ENCODE assay signal across 11 cellular contexts in genomic region chr7:88396295-88396947, GRCh38.
A peak's percentile ranks its signal among the peaks of the same experiment; 100 is the strongest.
DNase-seq lines count a peak whose midpoint lies in the region; ATAC-seq and TF ChIP-seq lines count a peak whose summit lies in the region.
"Had no signal": no experiment of that assay in that cellular context is flagged by ENCODE, and none has a peak within 500 bp of the region (broad histone marks: within the 10 kb centered on the region; RNA-seq: fewer than 3 reads in every experiment).

No MANE protein-coding gene starts in this region.

- H3K36me3 Mint-ChIP-seq in natural killer cell treated with Interleukin-12 subunit alpha and Interleukin-12 subunit beta and Interleukin-15 and Interleukin-18, amount 100 ng/mL, for 72 hours = no peaks in the 10 kb centered on the region
- H3K36me3 Mint-ChIP-seq in natural killer cell = no peaks in the 10 kb centered on the region

- peaks cover 3 to 10% of the 10 kb centered on the region in 2 donors for H3K4me1 Mint-ChIP-seq in natural killer cell treated with Interleukin-12 subunit alpha and Interleukin-12 subunit beta and Interleukin-15 and Interleukin-18, amount 100 ng/mL, for 72 hours (ENCODE audit: low read depth in 2 of 2)
- no peaks in the 10 kb centered on the region for H3K4me1 Mint-ChIP-seq in natural killer cell
- H3K4me1 Mint-ChIP-seq in stimulated activated naive CD8-positive, alpha-beta T cell treated with anti-CD3 and anti-CD28 coated beads, Interleukin-15, amount 100 ng/mL, for 72 hours = peaks cover 23% of the 10 kb centered on the region

- ATAC-seq in natural killer cell treated with Interleukin-12 subunit alpha and Interleukin-12 subunit beta and Interleukin-15 and Interleukin-18, amount 100 ng/mL, for 72 hours = no peak
- no peak for ATAC-seq in natural killer cell
- peak; percentile 72 for ATAC-seq in HG02623 (IDR thresholded peaks at IDR 0.05; ENCODE audit: unreplicated experiment)
- peak; percentile 82 for ATAC-seq in HG03460 (IDR thresholded peaks at IDR 0.05; ENCODE audit: unreplicated experiment)
- peak; percentile 57 for ATAC-seq in stimulated activated naive CD8-positive, alpha-beta T cell treated with anti-CD3 and anti-CD28 coated beads, Interleukin-15, amount 100 ng/mL, for 72 hours

- intact Hi-C loops in natural killer cell (cut with micrococcal nuclease) = no loop called here

- no peak overlapping the region for H3K4me3 ChIP-seq in Peyer's patch

- no peak overlapping the region for H3K27ac ChIP-seq in Peyer's patch
- H3K27ac ChIP-seq: parathyroid adenoma had no signal

- TF ChIP-seq CTCF in natural killer cell (IDR thresholded peaks at IDR 0.05) (no peak), Peyer's patch (IDR thresholded peaks at IDR 0.05) (no peak)

- no peak for DNase-seq in natural killer cell treated with Interleukin-12 subunit alpha and Interleukin-12 subunit beta and Interleukin-15 and Interleukin-18, amount 100 ng/mL, for 72 hours (ENCODE audit: low spot score)
- DNase-seq in natural killer cell (no peak), Peyer's patch (no peak), GM19238 (ENCODE audit: insufficient read length, low spot score) (no peak)
- DNase-seq in stimulated activated naive CD8-positive, alpha-beta T cell treated with anti-CD3 and anti-CD28 coated beads, Interleukin-15, amount 100 ng/mL, for 72 hours = no peak
- DNase-seq in stimulated activated CD4-positive, alpha-beta T cell treated with anti-CD3 and anti-CD28 coated beads, Interleukin-15, amount 100 ng/mL, for 24 hours = no peak
- DNase-seq: activated CD4-positive, alpha-beta T cell treated with anti-CD3 and anti-CD28 coated beads, Interleukin-2, amount 50 U/mL, for 4 hours; NCI-H2081 had no signal

- no peaks in the 10 kb centered on the region for H3K9me3 Mint-ChIP-seq in natural killer cell treated with Interleukin-12 subunit alpha and Interleukin-12 subunit beta and Interleukin-15 and Interleukin-18, amount 100 ng/mL, for 72 hours
- no peaks in the 10 kb centered on the region for H3K9me3 Mint-ChIP-seq in natural killer cell
- H3K9me3 Mint-ChIP-seq in stimulated activated naive CD8-positive, alpha-beta T cell treated with anti-CD3 and anti-CD28 coated beads, Interleukin-15, amount 100 ng/mL, for 72 hours = no peaks in the 10 kb centered on the region

- no peak for TF ChIP-seq POLR2A in Peyer's patch (IDR thresholded peaks at IDR 0.05)

- H3K27ac Mint-ChIP-seq in natural killer cell treated with Interleukin-12 subunit alpha and Interleukin-12 subunit beta and Interleukin-15 and Interleukin-18, amount 100 ng/mL, for 72 hours = peak overlapping the region; percentile 2 to 6
- H3K27ac Mint-ChIP-seq in natural killer cell = no peak overlapping the region
- peak overlapping the region; percentile 64 to 79 for H3K27ac Mint-ChIP-seq in stimulated activated naive CD8-positive, alpha-beta T cell treated with anti-CD3 and anti-CD28 coated beads, Interleukin-15, amount 100 ng/mL, for 72 hours

- no peaks in the 10 kb centered on the region for H3K4me1 ChIP-seq in Peyer's patch
- H3K4me1 ChIP-seq: parathyroid adenoma had no signal

- H3K27me3 ChIP-seq in Peyer's patch = no peaks in the 10 kb centered on the region

- no peak overlapping the region for H3K4me3 Mint-ChIP-seq in natural killer cell treated with Interleukin-12 subunit alpha and Interleukin-12 subunit beta and Interleukin-15 and Interleukin-18, amount 100 ng/mL, for 72 hours
- no peak overlapping the region for H3K4me3 Mint-ChIP-seq in natural killer cell
- H3K4me3 Mint-ChIP-seq in stimulated activated naive CD8-positive, alpha-beta T cell treated with anti-CD3 and anti-CD28 coated beads, Interleukin-15, amount 100 ng/mL, for 72 hours = peak overlapping the region in 1 of 2 donors; percentile 61

- H3K9me3 ChIP-seq in Peyer's patch = no peaks in the 10 kb centered on the region

- H3K27me3 Mint-ChIP-seq in natural killer cell treated with Interleukin-12 subunit alpha and Interleukin-12 subunit beta and Interleukin-15 and Interleukin-18, amount 100 ng/mL, for 72 hours = peaks cover 0 to 3% of the 10 kb centered on the region in 2 donors
- no peaks in the 10 kb centered on the region for H3K27me3 Mint-ChIP-seq in natural killer cell (ENCODE audit: low read depth in 2 of 2)
- peaks cover 14% of the 10 kb centered on the region for H3K27me3 Mint-ChIP-seq in stimulated activated naive CD8-positive, alpha-beta T cell treated with anti-CD3 and anti-CD28 coated beads, Interleukin-15, amount 100 ng/mL, for 72 hours

- H3K36me3 ChIP-seq in Peyer's patch = no peaks in the 10 kb centered on the region

Comparison
In these comparisons a context has a peak if more than half of its experiments do, and no peak if none do; other contexts are left out.
1. H3K27ac Mint-ChIP-seq: peak in natural killer cell treated with Interleukin-12 subunit alpha and Interleukin-12 subunit beta and Interleukin-15 and Interleukin-18, amount 100 ng/mL, for 72 hours (2 of 2) and stimulated activated naive CD8-positive, alpha-beta T cell treated with anti-CD3 and anti-CD28 coated beads, Interleukin-15, amount 100 ng/mL, for 72 hours (2 of 2); none in natural killer cell (0 of 2).
2. ATAC-seq: peak in HG02623 (single experiment), HG03460 (single experiment) and stimulated activated naive CD8-positive, alpha-beta T cell treated with anti-CD3 and anti-CD28 coated beads, Interleukin-15, amount 100 ng/mL, for 72 hours (single experiment); none in natural killer cell treated with Interleukin-12 subunit alpha and Interleukin-12 subunit beta and Interleukin-15 and Interleukin-18, amount 100 ng/mL, for 72 hours (0 of 2) and natural killer cell (0 of 3).